34 cellular contexts compared by ENCODE assay signal in genomic region chrY:13300795-13301194, GRCh38.
"Had no signal": no experiment of that assay in that cellular context is flagged by ENCODE, and none has a peak within 500 bp of the region (broad histone marks: within the 10 kb centered on the region; RNA-seq: fewer than 3 reads in every experiment).

No MANE protein-coding gene starts in this region.

- DNase-seq: Karpas-422, Kasumi-1, MG63, MM.1S, MV-4-11, NCI-H1048, NCI-H1092, NCI-H1092 treated with DMSO at 0.1 percent for 48 hours, NCI-H1105, NCI-H1105 treated with DMSO at 0.1 percent for 48 hours, NCI-H1417, NCI-H1417 treated with DMSO at 0.1 percent for 48 hours, NCI-H1436, NCI-H1436 treated with DMSO at 0.1 percent for 48 hours, NCI-H146, NCI-H1694, NCI-H1694 treated with DMSO at 0.1 percent for 48 hours, NCI-H187, NCI-H187 treated with DMSO at 0.1 percent for 48 hours, NCI-H1930, NCI-H2029, NCI-H2029 treated with DMSO at 0.1 percent for 48 hours, NCI-H2081, NCI-H2081 treated with DMSO at 0.1 percent for 48 hours, NCI-H2107, NCI-H2171, NCI-H2171 treated with DMSO at 0.1 percent for 48 hours, NCI-H2227 treated with DMSO at 0.1 percent for 48 hours, NCI-H226, NCI-H345, NCI-H446, NCI-H446 treated with DMSO at 0.1 percent for 48 hours, NCI-H510A, NCI-H510A treated with DMSO at 0.1 percent for 48 hours had no signal
